In the genomic region with DNA sequence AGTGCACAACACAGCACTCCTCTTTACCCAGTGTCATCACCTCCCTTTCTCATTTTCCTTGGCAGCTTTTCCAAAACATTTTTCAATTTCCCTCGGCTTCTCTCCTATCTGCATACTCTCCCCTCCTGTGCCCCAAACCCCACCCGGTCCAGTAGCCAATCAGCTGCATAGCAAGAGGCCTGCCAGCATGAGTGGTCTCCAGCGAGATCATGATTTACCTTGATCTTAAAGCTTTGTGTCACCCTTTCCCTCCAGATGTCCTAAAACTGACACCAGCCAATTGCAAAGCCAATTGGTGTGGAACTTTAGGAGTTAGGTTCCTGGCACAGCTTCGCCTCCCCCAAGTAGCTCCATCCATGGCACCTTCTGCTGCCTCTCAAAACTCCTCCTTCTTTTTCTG, we compare ENCODE assay signal across 18 cellular contexts.
"Had no signal": no experiment of that assay in that cellular context is flagged by ENCODE, and none has a peak within 500 bp of the region (broad histone marks: within the 10 kb centered on the region; RNA-seq: fewer than 3 reads in every experiment).

No MANE protein-coding gene starts in this region.

- H3K4me1 Mint-ChIP-seq: IgD-negative memory B cell had no signal

- H3K4me3 Mint-ChIP-seq: IgD-negative memory B cell had no signal

- DNase-seq: Kasumi-1, MM.1S, NCI-H1092 treated with DMSO at 0.1 percent for 48 hours, NCI-H1436, NCI-H187, NCI-H2081 treated with DMSO at 0.1 percent for 48 hours, NCI-H2171, NCI-H226, NCI-H446, NCI-H510A, NCI-H524 treated with DMSO at 0.1 percent for 48 hours, NCI-H69, NCI-H774, Right ventricle myocardium superior, RPMI8226, SIG-M5 had no signal

- H3K36me3 Mint-ChIP-seq: IgD-negative memory B cell had no signal

- H3K27ac Mint-ChIP-seq: IgD-negative memory B cell had no signal

- ATAC-seq: K562 had no signal
